15 cellular contexts compared by ENCODE assay signal in the genomic region with DNA sequence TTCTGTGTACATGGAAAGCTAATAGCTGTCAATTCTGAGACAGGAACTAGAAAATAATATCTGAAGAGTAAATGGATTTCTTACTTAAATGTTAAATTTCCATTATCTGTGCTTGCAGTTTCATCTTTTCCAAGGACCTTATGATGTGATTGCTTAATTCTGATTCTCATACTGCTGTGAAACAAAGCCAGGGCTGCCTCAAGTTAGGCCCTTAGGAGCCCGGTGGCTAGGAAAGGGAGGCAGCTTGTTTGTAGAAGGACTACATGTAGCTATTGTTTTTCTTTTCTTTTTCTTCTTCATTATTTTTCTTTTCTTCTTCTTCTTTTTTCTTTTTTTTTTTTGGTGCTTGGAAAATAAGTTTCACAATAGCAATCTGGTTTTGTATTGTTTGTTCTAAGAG.
"Had no signal": no experiment of that assay in that cellular context is flagged by ENCODE, and none has a peak within 500 bp of the region (broad histone marks: within the 10 kb centered on the region; RNA-seq: fewer than 3 reads in every experiment).

No MANE protein-coding gene starts in this region.

- H3K9ac ChIP-seq: parathyroid adenoma had no signal

- H3K27me3 Mint-ChIP-seq: activated CD4-positive, alpha-beta T cell treated with anti-CD3 and anti-CD28 coated beads, Interleukin-2, amount 10 ng/mL, durations not matched to agents 24 days and 14 days; dendritic cell treated with granulocyte-macrophage colony-stimulating factor and Interleukin-4, amounts not matched to agents 40 ng/mL and 50 ng/mL, for 4 days; effector memory CD8-positive, alpha-beta T cell; stimulated activated memory B cell treated with anti-CD40 and anti-IgM and Interleukin-4, amounts not matched to agents 10 μg/mL and 1 μg/mL and 100 μg/mL, for 72 hours had no signal

- H3K4me1 ChIP-seq: gastroesophageal sphincter, heart right ventricle, parathyroid adenoma, tibial artery had no signal

- H3K27me3 ChIP-seq: brain microvascular endothelial cell, gastroesophageal sphincter, heart right ventricle, neutrophil, tibial artery had no signal

- DNase-seq: activated CD4-positive, alpha-beta T cell treated with anti-CD3 and anti-CD28 coated beads, Interleukin-2, amount 10 ng/mL, durations not matched to agents 24 days and 14 days; activated CD4-positive, CD25-positive, alpha-beta regulatory T cell; activated CD8-positive, alpha-beta memory T cell treated with anti-CD3 and anti-CD28 coated beads, Interleukin-2, amount 50 U/mL, for 4 hours; activated CD8-positive, alpha-beta T cell treated with anti-CD3 and anti-CD28 coated beads, Interleukin-2, amount 10 ng/mL, durations not matched to agents 7 days and 5 days; activated naive CD4-positive, alpha-beta T cell treated with Interleukin-2 at 50 U/mL for 16 hours; brain microvascular endothelial cell; effector memory CD8-positive, alpha-beta T cell; heart right ventricle; midbrain; tibial artery had no signal

- H3K4me3 Mint-ChIP-seq: activated CD4-positive, alpha-beta T cell treated with anti-CD3 and anti-CD28 coated beads, Interleukin-2, amount 10 ng/mL, durations not matched to agents 24 days and 14 days; activated CD8-positive, alpha-beta T cell treated with anti-CD3 and anti-CD28 coated beads, Interleukin-2, amount 10 ng/mL, durations not matched to agents 7 days and 5 days; dendritic cell treated with granulocyte-macrophage colony-stimulating factor and Interleukin-4, amounts not matched to agents 40 ng/mL and 50 ng/mL, for 4 days; effector memory CD8-positive, alpha-beta T cell; stimulated activated memory B cell treated with anti-CD40 and anti-IgM and Interleukin-4, amounts not matched to agents 10 μg/mL and 1 μg/mL and 100 μg/mL, for 72 hours had no signal

- H2AFZ ChIP-seq: parathyroid adenoma had no signal

- H3K27ac ChIP-seq: brain microvascular endothelial cell, gastroesophageal sphincter, heart right ventricle, neutrophil, parathyroid adenoma, tibial artery had no signal

- H3K4me3 ChIP-seq: gastroesophageal sphincter, heart right ventricle, tibial artery had no signal

- H3K27ac Mint-ChIP-seq: activated CD8-positive, alpha-beta T cell treated with anti-CD3 and anti-CD28 coated beads, Interleukin-2, amount 10 ng/mL, durations not matched to agents 7 days and 5 days; dendritic cell treated with granulocyte-macrophage colony-stimulating factor and Interleukin-4, amounts not matched to agents 40 ng/mL and 50 ng/mL, for 4 days; stimulated activated memory B cell treated with anti-CD40 and anti-IgM and Interleukin-4, amounts not matched to agents 10 μg/mL and 1 μg/mL and 100 μg/mL, for 72 hours had no signal

- H3K9me3 Mint-ChIP-seq: activated CD4-positive, alpha-beta T cell treated with anti-CD3 and anti-CD28 coated beads, Interleukin-2, amount 10 ng/mL, durations not matched to agents 24 days and 14 days; dendritic cell treated with granulocyte-macrophage colony-stimulating factor and Interleukin-4, amounts not matched to agents 40 ng/mL and 50 ng/mL, for 4 days; effector memory CD8-positive, alpha-beta T cell; stimulated activated memory B cell treated with anti-CD40 and anti-IgM and Interleukin-4, amounts not matched to agents 10 μg/mL and 1 μg/mL and 100 μg/mL, for 72 hours had no signal

- H3K9me3 ChIP-seq: gastroesophageal sphincter, heart right ventricle, neutrophil, tibial artery had no signal

- ATAC-seq: activated CD8-positive, alpha-beta T cell treated with anti-CD3 and anti-CD28 coated beads, Interleukin-2, amount 10 ng/mL, durations not matched to agents 7 days and 5 days; effector memory CD8-positive, alpha-beta T cell; gastroesophageal sphincter; heart right ventricle; stimulated activated memory B cell treated with anti-CD40 and anti-IgM and Interleukin-4, amounts not matched to agents 10 μg/mL and 1 μg/mL and 100 μg/mL, for 72 hours had no signal
